In the genomic region with DNA sequence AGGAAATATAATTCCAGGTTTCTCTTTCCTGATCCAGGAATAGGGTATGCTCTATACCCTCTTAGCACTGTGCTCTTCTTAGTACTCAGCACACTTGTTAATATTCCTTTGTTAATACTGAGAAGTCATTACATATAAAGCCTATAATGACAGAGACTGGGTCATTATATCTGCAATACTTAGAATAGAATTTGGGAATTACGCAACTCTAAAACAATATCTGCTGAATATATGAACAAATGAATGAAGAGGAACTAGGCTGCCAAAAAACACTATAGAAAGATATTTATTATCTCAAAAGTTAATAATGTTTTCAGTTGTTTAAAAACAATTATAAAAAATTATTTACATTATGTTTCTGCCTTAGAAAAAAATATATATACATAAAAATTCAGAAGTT, we compare ENCODE assay signal across 24 cellular contexts.
"Had no signal": no experiment of that assay in that cellular context is flagged by ENCODE, and none has a peak within 500 bp of the region (broad histone marks: within the 10 kb centered on the region; RNA-seq: fewer than 3 reads in every experiment).

No MANE protein-coding gene starts in this region.

- DNase-seq: islet precursor cell; left ventricle myocardium inferior; mesendoderm; naive B cell; natural killer cell; nephron progenitor cell; occipital lobe; spleen; stimulated activated CD4-positive, alpha-beta T cell treated with anti-CD3 and anti-CD28 coated beads, Interleukin-4, amount 100 ng/mL, for 4 hours; stimulated activated CD8-positive, alpha-beta memory T cell treated with anti-CD3 and anti-CD28 coated beads, Interleukin-4, amount 100 ng/mL, for 48 hours; stimulated activated naive CD4-positive, alpha-beta T cell treated with Interleukin-2 at 50 U/mL for 16 hours; stimulated activated naive CD8-positive, alpha-beta T cell treated with anti-CD3 and anti-CD28 coated beads, Interleukin-15, amount 100 ng/mL, for 72 hours; substantia nigra; uterus had no signal

- H3K4me3 ChIP-seq: hepatocyte, left ventricle myocardium inferior, lung, neural progenitor cell, right atrium auricular region, skin epidermis, spleen, tibial nerve, uterus had no signal

- H3K9ac ChIP-seq: neural progenitor cell, parathyroid adenoma had no signal

- H3K36me3 ChIP-seq: left ventricle myocardium inferior, neural progenitor cell, neutrophil, right atrium auricular region, spleen, tibial nerve, uterus had no signal

- ATAC-seq: natural killer cell; sciatic nerve; stimulated activated memory B cell treated with anti-CD40 and anti-IgM and Interleukin-4, amounts not matched to agents 10 μg/mL and 1 μg/mL and 100 μg/mL, for 72 hours; stimulated activated naive CD8-positive, alpha-beta T cell treated with anti-CD3 and anti-CD28 coated beads, Interleukin-15, amount 100 ng/mL, for 72 hours had no signal

- H3K4me2 ChIP-seq: hepatocyte, neural progenitor cell had no signal

- H3K27me3 ChIP-seq: hepatocyte, neural progenitor cell, neutrophil, right atrium auricular region, spleen, tibial nerve, uterus had no signal

- H3K27ac ChIP-seq: hepatocyte, left ventricle myocardium inferior, neural progenitor cell, neutrophil, parathyroid adenoma, right atrium auricular region, skin epidermis, spleen, tibial nerve, uterus had no signal

- H2AFZ ChIP-seq: hepatocyte, neural progenitor cell, parathyroid adenoma had no signal

- H3K4me1 ChIP-seq: parathyroid adenoma, right atrium auricular region, spleen, uterus had no signal

- H3K9me3 ChIP-seq: left ventricle myocardium inferior, neutrophil, right atrium auricular region, spleen, tibial nerve, uterus had no signal

- H3K79me2 ChIP-seq: hepatocyte, parathyroid adenoma had no signal
